In the genomic region with DNA sequence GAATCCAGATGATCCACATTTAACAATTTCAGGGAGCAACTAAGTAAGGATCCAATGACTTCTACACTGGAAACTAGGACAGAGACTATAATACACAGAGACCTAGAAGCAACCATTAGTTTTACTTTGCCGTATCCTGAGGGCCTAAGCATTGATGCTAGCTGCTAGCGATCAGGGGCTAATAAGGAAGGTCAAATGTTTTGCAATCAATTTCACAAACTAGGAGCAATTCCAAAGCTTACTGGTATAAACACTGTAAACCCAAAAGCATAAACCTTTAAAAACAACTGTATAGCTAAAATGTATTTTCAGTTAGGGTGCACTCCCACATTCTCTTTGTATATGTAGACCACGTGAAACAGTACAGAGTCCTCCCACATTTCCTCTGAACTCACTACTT, we compare ENCODE assay signal across 22 cellular contexts.
"Had no signal": no experiment of that assay in that cellular context is flagged by ENCODE, and none has a peak within 500 bp of the region (broad histone marks: within the 10 kb centered on the region; RNA-seq: fewer than 3 reads in every experiment).

No MANE protein-coding gene starts in this region.

- DNase-seq: cerebellar nuclear complex; colonic mucosa; dermis blood vessel endothelial cell; foreskin fibroblast; immature natural killer cell; left lung; lower lobe of right lung; mesendoderm; naive B cell; nephron progenitor cell; psoas muscle; retina; right lobe of liver; spleen; stimulated activated CD4-positive, alpha-beta T cell treated with anti-CD3 and anti-CD28 coated beads, Interleukin-15, amount 100 ng/mL, for 24 hours; stimulated activated CD4-positive, alpha-beta T cell treated with anti-CD3 and anti-CD28 coated beads, Interleukin-1b, Interleukin-23, amount 100 ng/mL, for 48 hours; stimulated activated CD4-positive, alpha-beta T cell treated with anti-CD3 and anti-CD28 coated beads, Interleukin-4, amount 100 ng/mL, for 24 hours; stimulated activated naive CD8-positive, alpha-beta T cell treated with anti-CD3 and anti-CD28 coated beads, Interleukin-15, amount 100 ng/mL, for 72 hours; substantia nigra; transverse colon had no signal

- H3K4me3 ChIP-seq: colonic mucosa, left lung, lower lobe of right lung, psoas muscle, right lobe of liver, spleen, thoracic aorta, transverse colon had no signal

- H3K27ac ChIP-seq: colonic mucosa, left lung, lower lobe of right lung, psoas muscle, right lobe of liver, spleen, thoracic aorta had no signal

- H3K4me1 ChIP-seq: colonic mucosa, lower lobe of right lung, psoas muscle, right lobe of liver, transverse colon had no signal

- ATAC-seq: left lung; lower lobe of right lung; psoas muscle; right lobe of liver; stimulated activated memory B cell treated with anti-CD40 and anti-IgM and Interleukin-4, amounts not matched to agents 10 μg/mL and 1 μg/mL and 100 μg/mL, for 72 hours; stimulated activated naive CD8-positive, alpha-beta T cell treated with anti-CD3 and anti-CD28 coated beads, Interleukin-15, amount 100 ng/mL, for 72 hours had no signal

- H3K9me3 ChIP-seq: colonic mucosa, left lung, lower lobe of right lung, psoas muscle, right lobe of liver, spleen, thoracic aorta, transverse colon had no signal

- H3K27me3 ChIP-seq: colonic mucosa, left lung, right lobe of liver, spleen, transverse colon had no signal

- H3K36me3 ChIP-seq: colonic mucosa, left lung, lower lobe of right lung, right lobe of liver, transverse colon had no signal
